Comparison of ENCODE assay signal across 8 cellular contexts in genomic region chr14:24289649-24290283, GRCh38. TPM values are rescaled to one million over a fixed set of nuclear protein-coding genes. Genes with fewer than 3 reads are reported as not detected.
DNase-seq lines count a peak whose midpoint lies in the region; ATAC-seq and TF ChIP-seq lines count a peak whose summit lies in the region.
"Had no signal": no experiment of that assay in that cellular context is flagged by ENCODE, and none has a peak within 500 bp of the region (broad histone marks: within the 10 kb centered on the region; RNA-seq: fewer than 3 reads in every experiment).

No MANE protein-coding gene starts in this region.

- ATAC-seq in GM21529 (IDR thresholded peaks at IDR 0.05; ENCODE audit: unreplicated experiment) (peak; percentile 93), heart left ventricle (no peak)
- ATAC-seq: body of pancreas had no signal

- H3K9me3 Mint-ChIP-seq in activated CD4-positive, alpha-beta T cell treated with anti-CD3 and anti-CD28 coated beads, Interleukin-2, amount 10 ng/mL, durations not matched to agents 7 days and 5 days: no peaks in the 10 kb centered on the region

- POLR2A ChIA-PET in activated CD4-positive, alpha-beta T cell treated with anti-CD3 and anti-CD28 coated beads, Interleukin-2, amount 10 ng/mL, durations not matched to agents 7 days and 5 days (lab: Charles Lee): interaction anchor here (0.7 to 1.2 kb wide), 3 partner anchors 15 to 44 kb away, joined by 3 read pairs; partner anchors contain the start of gene RABGGTA

- H3K27me3 Mint-ChIP-seq in activated CD4-positive, alpha-beta T cell treated with anti-CD3 and anti-CD28 coated beads, Interleukin-2, amount 10 ng/mL, durations not matched to agents 7 days and 5 days: peaks cover 2% of the 10 kb centered on the region

- peaks cover 27% of the 10 kb centered on the region for H3K4me1 Mint-ChIP-seq in activated CD4-positive, alpha-beta T cell treated with anti-CD3 and anti-CD28 coated beads, Interleukin-2, amount 10 ng/mL, durations not matched to agents 7 days and 5 days

- DNase-seq in activated CD4-positive, alpha-beta T cell treated with anti-CD3 and anti-CD28 coated beads, Interleukin-2, amount 10 ng/mL, durations not matched to agents 7 days and 5 days: peak; percentile 50
- peak; percentile 53 to 64 for DNase-seq in stimulated activated CD4-positive, alpha-beta T cell treated with anti-CD3 and anti-CD28 coated beads, Interleukin-4, amount 100 ng/mL, for 48 hours (ENCODE audit: low read depth in 2 of 2)
- DNase-seq in hypothalamus (lab: John Stamatoyannopoulos, UW): no peak
- DNase-seq in heart left ventricle: no peak
- DNase-seq: body of pancreas, mammary epithelial cell, NCI-H446 had no signal

- H3K4me1 ChIP-seq in heart left ventricle: no peaks in the 10 kb centered on the region
- H3K4me1 ChIP-seq: body of pancreas had no signal

- H3K4me3 Mint-ChIP-seq in activated CD4-positive, alpha-beta T cell treated with anti-CD3 and anti-CD28 coated beads, Interleukin-2, amount 10 ng/mL, durations not matched to agents 7 days and 5 days: no peak overlapping the region

- CTCF ChIA-PET in activated CD4-positive, alpha-beta T cell treated with anti-CD3 and anti-CD28 coated beads, Interleukin-2, amount 10 ng/mL, durations not matched to agents 7 days and 5 days (lab: Charles Lee): interaction anchor here (0.9 to 5.2 kb wide), 14 partner anchors 9 to 199 kb away, joined by 3 to 41 read pairs (median 4); partner anchors contain the start of genes CIDEB, LTB4R, LTB4R2 and RABGGTA

- no peak for TF ChIP-seq POLR2A in heart left ventricle (IDR thresholded peaks at IDR 0.05)

- no peak overlapping the region for H3K4me3 ChIP-seq in heart left ventricle
- H3K4me3 ChIP-seq: body of pancreas had no signal

- no peaks in the 10 kb centered on the region for H3K9me3 ChIP-seq in heart left ventricle
- H3K9me3 ChIP-seq: body of pancreas had no signal

- peaks cover 0 to 57% (median 45%) of the 10 kb centered on the region in 9 donors for H3K36me3 ChIP-seq in heart left ventricle

- TF ChIP-seq CTCF in heart left ventricle (IDR thresholded peaks at IDR 0.05): no peak

- intact Hi-C loops in heart left ventricle (cut with DNase I): loop anchor here in 1 of 10 donors (2.0 kb wide), 1 partner anchor 39 kb away; no protein-coding TSS in a partner anchor

- no peaks in the 10 kb centered on the region for H3K27me3 ChIP-seq in heart left ventricle
- H3K27me3 ChIP-seq: body of pancreas had no signal

- H3K27ac Mint-ChIP-seq in activated CD4-positive, alpha-beta T cell treated with anti-CD3 and anti-CD28 coated beads, Interleukin-2, amount 10 ng/mL, durations not matched to agents 7 days and 5 days: no peak overlapping the region

- 75 to 93% (median 83%) methylated on average over 6 of the region's 6 CpGs for WGBS in heart left ventricle, 4 donors

- H3K27ac ChIP-seq in heart left ventricle: no peak overlapping the region
- H3K27ac ChIP-seq: body of pancreas had no signal

- peaks cover 25% of the 10 kb centered on the region for H3K36me3 Mint-ChIP-seq in activated CD4-positive, alpha-beta T cell treated with anti-CD3 and anti-CD28 coated beads, Interleukin-2, amount 10 ng/mL, durations not matched to agents 7 days and 5 days (ENCODE audit: low read depth)

RNA-seq across cellular contexts. Expression of gene DHRS1, which starts 9.8 kb away (rescaled TPM):
- total RNA-seq in activated CD4-positive, alpha-beta T cell treated with anti-CD3 and anti-CD28 coated beads, Interleukin-2, amount 10 ng/mL, durations not matched to agents 7 days and 5 days: 10 to 100 TPM; 31.7 to 35.0 TPM
- total RNA-seq in heart left ventricle: 10 to 100 TPM in 6 of 9 donors, 1 to 10 TPM in 3; 6.3 to 18.1 (median 11.3) TPM
- 10 to 100 TPM in 1 of 2 donors, 1 to 10 TPM in 1; 5.5 to 10.7 TPM for polyA plus RNA-seq in heart left ventricle

RNA-seq across cellular contexts. Expression of gene NOP9, which starts 9.9 kb away (rescaled TPM):
- 10 to 100 TPM; 30.8 to 35.2 TPM for total RNA-seq in activated CD4-positive, alpha-beta T cell treated with anti-CD3 and anti-CD28 coated beads, Interleukin-2, amount 10 ng/mL, durations not matched to agents 7 days and 5 days
- total RNA-seq in heart left ventricle: 10 to 100 TPM; 22.1 to 34.0 (median 27.8) TPM
- 10 to 100 TPM; 13.5 to 29.8 TPM for polyA plus RNA-seq in heart left ventricle

RNA-seq across cellular contexts. Expression of gene CIDEB, which starts 18.0 kb away (rescaled TPM):
- total RNA-seq in activated CD4-positive, alpha-beta T cell treated with anti-CD3 and anti-CD28 coated beads, Interleukin-2, amount 10 ng/mL, durations not matched to agents 7 days and 5 days: 10 to 100 TPM; 28.7 to 30.9 TPM
- total RNA-seq in heart left ventricle: 10 to 100 TPM in 1 of 9 donors, 1 to 10 TPM in 8; 1.7 to 10.1 (median 3.0) TPM
- polyA plus RNA-seq in heart left ventricle: 1 to 10 TPM; 2.6 to 3.2 TPM

RNA-seq across cellular contexts. Expression of gene RABGGTA, which starts 18.4 kb away (rescaled TPM):
- total RNA-seq in activated CD4-positive, alpha-beta T cell treated with anti-CD3 and anti-CD28 coated beads, Interleukin-2, amount 10 ng/mL, durations not matched to agents 7 days and 5 days: 10 to 100 TPM; 54.8 to 55.0 TPM
- 10 to 100 TPM; 18.8 to 33.1 (median 26.7) TPM for total RNA-seq in heart left ventricle
- 10 to 100 TPM; 26.3 to 29.2 TPM for polyA plus RNA-seq in heart left ventricle

RNA-seq across cellular contexts. Expression of gene LTB4R2, which starts 20.2 kb away (rescaled TPM):
- 10 to 100 TPM; 18.6 to 21.7 TPM for total RNA-seq in activated CD4-positive, alpha-beta T cell treated with anti-CD3 and anti-CD28 coated beads, Interleukin-2, amount 10 ng/mL, durations not matched to agents 7 days and 5 days
- 1 to 10 TPM in 7 of 9 donors, under 1 TPM in 2; 0.81 to 3.8 (median 1.6) TPM for total RNA-seq in heart left ventricle
- under 1 TPM; 0.53 to 0.64 TPM for polyA plus RNA-seq in heart left ventricle

Comparison
In these comparisons a context has a peak if more than half of its experiments do, and no peak if none do; other contexts are left out.
1. DNase-seq: peak in activated CD4-positive, alpha-beta T cell treated with anti-CD3 and anti-CD28 coated beads, Interleukin-2, amount 10 ng/mL, durations not matched to agents 7 days and 5 days (single experiment) and stimulated activated CD4-positive, alpha-beta T cell treated with anti-CD3 and anti-CD28 coated beads, Interleukin-4, amount 100 ng/mL, for 48 hours (2 of 2); none in hypothalamus (0 of 51) and heart left ventricle (0 of 5).